3 cellular contexts compared by ENCODE assay signal in genomic region chrX:11525685-11526084, GRCh38.
"Had no signal": no experiment of that assay in that cellular context is flagged by ENCODE, and none has a peak within 500 bp of the region (broad histone marks: within the 10 kb centered on the region; RNA-seq: fewer than 3 reads in every experiment).

No MANE protein-coding gene starts in this region.

- H3K27ac ChIP-seq: HL-60 had no signal

- H3K4me3 ChIP-seq: K562 had no signal

- DNase-seq: IMR-90 had no signal
